28 cellular contexts compared by ENCODE assay signal in the genomic region with DNA sequence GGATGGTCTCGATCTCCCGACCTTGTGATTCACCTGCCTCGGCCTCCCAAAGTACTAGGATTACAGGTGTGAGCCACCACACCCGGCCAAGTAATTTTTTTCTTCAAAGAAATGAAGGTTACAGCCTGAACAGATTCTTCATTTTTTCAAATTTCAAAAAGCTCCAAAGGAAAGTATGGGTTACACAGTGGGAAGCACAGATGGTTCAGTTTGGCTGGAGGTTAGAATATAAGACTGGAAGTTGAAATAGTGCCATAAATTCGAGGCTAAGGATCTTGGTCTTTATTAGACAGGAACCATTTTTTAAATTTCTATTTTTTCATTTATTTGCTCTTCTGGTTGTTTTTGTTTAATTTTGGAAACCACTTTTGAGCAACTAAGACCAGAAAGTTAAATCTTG.
"Had no signal": no experiment of that assay in that cellular context is flagged by ENCODE, and none has a peak within 500 bp of the region (broad histone marks: within the 10 kb centered on the region; RNA-seq: fewer than 3 reads in every experiment).

No MANE protein-coding gene starts in this region.

- H3K4me3 Mint-ChIP-seq: activated B cell treated with CpG ODN at 0.5 μM for 24 hours; activated CD4-positive, alpha-beta memory T cell treated with anti-CD3 and anti-CD28 coated beads, Interleukin-2, amount 10 ng/mL, durations not matched to agents 7 days and 5 days; activated CD8-positive, alpha-beta memory T cell treated with anti-CD3 and anti-CD28 coated beads, Interleukin-2, amount 10 ng/mL, durations not matched to agents 7 days and 5 days; activated naive CD8-positive, alpha-beta T cell treated with anti-CD3 and anti-CD28 coated beads for 36 hours had no signal

- ATAC-seq: activated CD8-positive, alpha-beta memory T cell treated with anti-CD3 and anti-CD28 coated beads, Interleukin-2, amount 10 ng/mL, durations not matched to agents 7 days and 5 days; K562; Right ventricle myocardium inferior had no signal

- H3K27me3 Mint-ChIP-seq: activated B cell treated with CpG ODN at 0.5 μM for 24 hours; activated CD4-positive, alpha-beta memory T cell treated with anti-CD3 and anti-CD28 coated beads, Interleukin-2, amount 10 ng/mL, durations not matched to agents 7 days and 5 days; activated CD8-positive, alpha-beta memory T cell treated with anti-CD3 and anti-CD28 coated beads, Interleukin-2, amount 10 ng/mL, durations not matched to agents 7 days and 5 days; activated naive CD8-positive, alpha-beta T cell treated with anti-CD3 and anti-CD28 coated beads for 36 hours had no signal

- DNase-seq: activated B cell treated with CpG ODN at 0.5 μM for 24 hours; activated CD4-positive, alpha-beta memory T cell treated with anti-CD3 and anti-CD28 coated beads, Interleukin-2, amount 10 ng/mL, durations not matched to agents 7 days and 5 days; activated CD4-positive, alpha-beta T cell treated with anti-CD3 and anti-CD28 coated beads for 1 hour; activated CD4-positive, alpha-beta T cell treated with anti-CD3 and anti-CD28 coated beads for 48 hours; activated CD8-positive, alpha-beta memory T cell treated with anti-CD3 and anti-CD28 coated beads for 24 hours; activated CD8-positive, alpha-beta memory T cell treated with anti-CD3 and anti-CD28 coated beads, Interleukin-2, amount 10 ng/mL, durations not matched to agents 7 days and 5 days; activated CD8-positive, alpha-beta memory T cell treated with anti-CD3 and anti-CD28 coated beads, Interleukin-2, amount 50 U/mL, for 48 hours; activated gamma-delta T cell treated with Interleukin-2 at 50 U/mL for 16 hours; activated naive CD4-positive, alpha-beta T cell treated with anti-CD3 and anti-CD28 coated beads, Interleukin-2, amount 50 U/mL, for 16 hours; activated naive CD8-positive, alpha-beta T cell treated with anti-CD3 and anti-CD28 coated beads for 36 hours; amniotic stem cell; aorta; IMR-90; NCI-H1105; NCI-H1417 treated with DMSO at 0.1 percent for 48 hours; NCI-H187 treated with DMSO at 0.1 percent for 48 hours; NCI-H2081; NCI-H226; NCI-H524 treated with DMSO at 0.1 percent for 48 hours; NCI-H748 treated with DMSO at 0.1 percent for 48 hours; PC-9; SIG-M5; SW 1271; T-helper 1 cell; T-helper 2 cell; T-helper 9 cell had no signal

- H3K9me3 Mint-ChIP-seq: activated B cell treated with CpG ODN at 0.5 μM for 24 hours; activated CD4-positive, alpha-beta memory T cell treated with anti-CD3 and anti-CD28 coated beads, Interleukin-2, amount 10 ng/mL, durations not matched to agents 7 days and 5 days; activated naive CD8-positive, alpha-beta T cell treated with anti-CD3 and anti-CD28 coated beads for 36 hours had no signal

- H3K4me1 Mint-ChIP-seq: activated B cell treated with CpG ODN at 0.5 μM for 24 hours had no signal

- H3K27ac Mint-ChIP-seq: activated B cell treated with CpG ODN at 0.5 μM for 24 hours; activated CD4-positive, alpha-beta memory T cell treated with anti-CD3 and anti-CD28 coated beads, Interleukin-2, amount 10 ng/mL, durations not matched to agents 7 days and 5 days; activated CD8-positive, alpha-beta memory T cell treated with anti-CD3 and anti-CD28 coated beads, Interleukin-2, amount 10 ng/mL, durations not matched to agents 7 days and 5 days; activated naive CD8-positive, alpha-beta T cell treated with anti-CD3 and anti-CD28 coated beads for 36 hours had no signal
